ENCODE assay signal across 1 cellular context in genomic region chr11:34052036-34052607, GRCh38.
TF ChIP-seq lines count a peak whose summit lies in the region.

No MANE protein-coding gene starts in this region.

TF ChIP-seq in GM12878, 131 proteins besides CTCF, POLR2A, EP300 and RAD21 (continued from another document and continues in another):
- TF ChIP-seq IRF5 (IDR thresholded peaks at IDR 0.05; ENCODE audit: borderline replicate concordance) (no peak), CBX3 (IDR thresholded peaks at IDR 0.05; ENCODE audit: borderline replicate concordance, low read depth) (no peak), JUND (IDR thresholded peaks at IDR 0.05; ENCODE audit: low read depth, low read length) (no peak), TCF12 (IDR thresholded peaks at IDR 0.05; ENCODE audit: low read depth, low read length) (peak; percentile 82), CHD1 (IDR thresholded peaks at IDR 0.05; ENCODE audit: low read depth, low read length) (no peak), NKRF (conservative IDR thresholded peaks at IDR 0.05) (peak; percentile 86), YY1 (IDR thresholded peaks at IDR 0.05; ENCODE audit: low read depth, low read length) (0 out of 2 replicates have a peak, but pooled peaks have one; percentile 28), USF2 (IDR thresholded peaks at IDR 0.05; ENCODE audit: borderline replicate concordance, low read depth, low read length) (no peak), SMARCA5 (IDR thresholded peaks at IDR 0.05) (0 out of 2 replicates have a peak, but pooled peaks have one; percentile 18), GATAD2B (conservative IDR thresholded peaks at IDR 0.05; ENCODE audit: low read depth) (peak; percentile 24; the same call in 1 of the 2 replicates), LARP7 (IDR thresholded peaks at IDR 0.05) (peak; percentile 60), CEBPB (IDR thresholded peaks at IDR 0.05; ENCODE audit: borderline replicate concordance in 1 of 2, low read depth in 2 of 2, low read length in 2 of 2) (no peak), STAT1 (conservative IDR thresholded peaks at IDR 0.05) (0 out of 2 replicates have a peak, but pooled peaks have one; percentile 56), MXI1 (IDR thresholded peaks at IDR 0.05; ENCODE audit: low read depth, low read length) (peak; percentile 73; the same call in 1 of the 2 replicates), PKNOX1 (IDR thresholded peaks at IDR 0.05) (peak; percentile 15; the same call in 1 of the 2 replicates), ZNF24 (IDR thresholded peaks at IDR 0.05) (0 out of 2 replicates have a peak, but pooled peaks have one; percentile 17), CREB1 (IDR thresholded peaks at IDR 0.05; ENCODE audit: low read depth) (peak; percentile 82), POU2F2 (IDR thresholded peaks at IDR 0.05; ENCODE audit: borderline replicate concordance, low read depth, low read length) (0 out of 3 replicates have a peak, but pooled peaks have one; percentile 26), TBL1XR1 (IDR thresholded peaks at IDR 0.05; ENCODE audit: low read depth, low read length) (no peak), CUX1 (IDR thresholded peaks at IDR 0.05; ENCODE audit: insufficient replicate concordance, low read depth, low read length) (no peak), IKZF1 (conservative IDR thresholded peaks at IDR 0.05) (peak; percentile 64), ZNF207 (IDR thresholded peaks at IDR 0.05; ENCODE audit: borderline replicate concordance) (peak; percentile 49; the same call in 1 of the 2 replicates), ATF3 (IDR thresholded peaks at IDR 0.05; ENCODE audit: borderline replicate concordance, extremely low read depth, low read depth, low read length) (no peak), TARDBP (IDR thresholded peaks at IDR 0.05; ENCODE audit: borderline replicate concordance) (0 out of 2 replicates have a peak, but pooled peaks have one; percentile 40), SIX5 (IDR thresholded peaks at IDR 0.05; ENCODE audit: low read depth, low read length, severe bottlenecking) (peak; percentile 22), NR2C1 (IDR thresholded peaks at IDR 0.05) (peak; percentile 50), ASH2L (IDR thresholded peaks at IDR 0.05; ENCODE audit: borderline replicate concordance, low read depth) (0 out of 2 replicates have a peak, but pooled peaks have one; percentile 63), MAX (IDR thresholded peaks at IDR 0.05; ENCODE audit: low read depth, low read length) (no peak; the same call in 1 of the 2 replicates), NRF1 (conservative IDR thresholded peaks at IDR 0.05; ENCODE audit: low read depth, low read length) (no peak), NBN (IDR thresholded peaks at IDR 0.05) (no peak), RELB (IDR thresholded peaks at IDR 0.05; ENCODE audit: low read depth) (peak; percentile 19; the same call in 1 of the 2 replicates), MTA3 (IDR thresholded peaks at IDR 0.05; ENCODE audit: borderline replicate concordance, low read length) (no peak), PBX3 (IDR thresholded peaks at IDR 0.05; ENCODE audit: insufficient replicate concordance, low read depth, low read length) (no peak), SMC3 (IDR thresholded peaks at IDR 0.05; ENCODE audit: borderline replicate concordance, low read length) (no peak), MEF2A (IDR thresholded peaks at IDR 0.05; ENCODE audit: insufficient read depth, low read depth, low read length) (no peak), IKZF2 (IDR thresholded peaks at IDR 0.05) (0 out of 4 replicates have a peak, but pooled peaks of 1 of the 2 experiments have one; percentile 12), RB1 (IDR thresholded peaks at IDR 0.05; ENCODE audit: borderline replicate concordance) (peak; percentile 86; the same call in 1 of the 2 replicates), ZNF687 (IDR thresholded peaks at IDR 0.05) (peak; percentile 48), HCFC1 (IDR thresholded peaks at IDR 0.05; ENCODE audit: low read length) (peak; percentile 68), CREM (IDR thresholded peaks at IDR 0.05; ENCODE audit: low read depth) (peak; percentile 70), ZNF384 (IDR thresholded peaks at IDR 0.05; ENCODE audit: borderline replicate concordance, low read depth, low read length) (peak; percentile 19; the same call in 1 of the 2 replicates), MTA2 (IDR thresholded peaks at IDR 0.05; ENCODE audit: low read depth) (no peak), NFYA (IDR thresholded peaks at IDR 0.05; ENCODE audit: borderline replicate concordance, low read depth, low read length) (no peak), EZH2 (IDR thresholded peaks at IDR 0.05; ENCODE audit: borderline replicate concordance, control insufficient read depth, low read depth, low read length) (no peak), SPI1 (IDR thresholded peaks at IDR 0.05; ENCODE audit: borderline replicate concordance, insufficient read depth, low read depth, low read length) (no peak)
